In genomic region chr6:133973109-133973971, GRCh38 we compare ENCODE assay signal across 8 cellular contexts. TPM values are rescaled to one million over a fixed set of nuclear protein-coding genes. Genes with fewer than 3 reads are reported as not detected.
DNase-seq lines count a peak whose midpoint lies in the region; ATAC-seq and TF ChIP-seq lines count a peak whose summit lies in the region.

No MANE protein-coding gene starts in this region.

- H3K36me3 ChIP-seq in hepatocyte (replicated peaks; ENCODE audit: insufficient read depth, low read depth) (no peaks in the 10 kb centered on the region), stomach (no peaks in the 10 kb centered on the region)

- H3K9me3 Mint-ChIP-seq in activated naive CD8-positive, alpha-beta T cell treated with anti-CD3 and anti-CD28 coated beads, Interleukin-2, amount 50 U/mL, for 24 hours: no peaks in the 10 kb centered on the region

- H3K4me3 ChIP-seq in hepatocyte: no peak overlapping the region
- H3K4me3 ChIP-seq in stomach: no peak overlapping the region

- H3K27ac ChIP-seq in hepatocyte (no peak overlapping the region), stomach (peak overlapping the region in 3 of 5 donors; percentile 11 to 48 (median 17))

- H3K4me1 Mint-ChIP-seq in activated naive CD8-positive, alpha-beta T cell treated with anti-CD3 and anti-CD28 coated beads, Interleukin-2, amount 50 U/mL, for 24 hours: peaks cover 49% of the 10 kb centered on the region

- intact Hi-C loops in stomach (cut with DNase I; ENCODE audit: low total_unique reads): no loop called here

- H3K4me3 Mint-ChIP-seq in activated naive CD8-positive, alpha-beta T cell treated with anti-CD3 and anti-CD28 coated beads, Interleukin-2, amount 50 U/mL, for 24 hours: no peak overlapping the region

- DNase-seq in ACHN (peak; percentile 56), NCI-H2171 (lab: John Stamatoyannopoulos, UW) (peak; percentile 6), hepatocyte (ENCODE audit: low spot score) (peak; percentile 67), stomach (no peak)
- DNase-seq in activated naive CD8-positive, alpha-beta T cell treated with anti-CD3 and anti-CD28 coated beads, Interleukin-2, amount 50 U/mL, for 24 hours: no peak

- H3K9me3 ChIP-seq in hepatocyte (ENCODE audit: low read depth): no peaks in the 10 kb centered on the region
- no peaks in the 10 kb centered on the region for H3K9me3 ChIP-seq in stomach

- peaks cover 5% of the 10 kb centered on the region for H3K36me3 Mint-ChIP-seq in activated naive CD8-positive, alpha-beta T cell treated with anti-CD3 and anti-CD28 coated beads, Interleukin-2, amount 50 U/mL, for 24 hours (ENCODE audit: low read depth)

- no peaks in the 10 kb centered on the region for H3K9me2 ChIP-seq in hepatocyte (replicated peaks; ENCODE audit: insufficient read depth)

- no peak overlapping the region for H2AFZ ChIP-seq in hepatocyte

- peak; percentile 48 for TF ChIP-seq CTCF in GM12874 (IDR thresholded peaks at IDR 0.05; ENCODE audit: insufficient read depth, low read depth, low read length)
- TF ChIP-seq CTCF in hepatocyte (IDR thresholded peaks at IDR 0.05; ENCODE audit: poor library complexity): peak; percentile 77
- TF ChIP-seq CTCF in stomach (IDR thresholded peaks at IDR 0.05): peak in 5 of 7 experiments; percentile 53 to 79 (median 68)

- ATAC-seq in HG03095 (IDR thresholded peaks at IDR 0.05; ENCODE audit: unreplicated experiment): peak; percentile 53
- ATAC-seq in activated naive CD8-positive, alpha-beta T cell treated with anti-CD3 and anti-CD28 coated beads, Interleukin-2, amount 50 U/mL, for 24 hours: peak; percentile 87
- no peak for ATAC-seq in HG02884 (IDR thresholded peaks at IDR 0.05; ENCODE audit: unreplicated experiment)

- no peaks in the 10 kb centered on the region for H3K4me1 ChIP-seq in hepatocyte (ENCODE audit: insufficient read depth)
- H3K4me1 ChIP-seq in stomach: peaks cover 6 to 53% (median 31%) of the 10 kb centered on the region in 4 donors

- no peak for TF ChIP-seq EP300 in stomach (IDR thresholded peaks at IDR 0.05)

- H3K27me3 Mint-ChIP-seq in activated naive CD8-positive, alpha-beta T cell treated with anti-CD3 and anti-CD28 coated beads, Interleukin-2, amount 50 U/mL, for 24 hours: no peaks in the 10 kb centered on the region

- H3K4me2 ChIP-seq in hepatocyte: no peak overlapping the region

- in situ Hi-C loops in ACHN (cut with HindIII; ENCODE audit: low pct_ligation_motif_present, low pct_unique_long_range_greater_than_20kb, low sequenced_read_pairs): no loop called here

- peaks cover 9% of the 10 kb centered on the region for H4K20me1 ChIP-seq in hepatocyte (ENCODE audit: insufficient read depth, poor library complexity, severe bottlenecking)

- no peak for TF ChIP-seq POLR2A in stomach (IDR thresholded peaks at IDR 0.05)

- WGBS in hepatocyte (ENCODE audit: low lambda C conversion rate, missing lambda C conversion rate): 8% methylated on average over 4 of the region's 4 CpGs
- WGBS in stomach, 5 donors: 1 to 2% (median 1%) methylated on average over 4 of the region's 4 CpGs

- peaks cover 51% of the 10 kb centered on the region for H3K79me2 ChIP-seq in hepatocyte

- H3K27me3 ChIP-seq in hepatocyte (no peaks in the 10 kb centered on the region), stomach (no peaks in the 10 kb centered on the region)

- peak overlapping the region; percentile 32 for H3K27ac Mint-ChIP-seq in activated naive CD8-positive, alpha-beta T cell treated with anti-CD3 and anti-CD28 coated beads, Interleukin-2, amount 50 U/mL, for 24 hours

RNA-seq across cellular contexts. Expression of gene TBPL1, which starts 20.3 kb away (rescaled TPM):
- 26.2 and 38.1 TPM in 2 replicates for total RNA-seq in hepatocyte
- polyA plus RNA-seq in hepatocyte: 36.8 and 38.8 TPM in 2 replicates
- 10 to 100 TPM in 2 of 5 donors, 1 to 10 TPM in 1, under 1 TPM in 2; 0.29 to 67.7 (median 6.5) TPM for total RNA-seq in stomach
- polyA plus RNA-seq in stomach: 10 to 100 TPM; 23.1 to 29.6 (median 26.1) TPM

Comparison
In these comparisons a context has a peak if more than half of its experiments do, and no peak if none do; other contexts are left out.
1. DNase-seq: peak in ACHN (single experiment), NCI-H2171 (single experiment) and hepatocyte (single experiment); none in activated naive CD8-positive, alpha-beta T cell treated with anti-CD3 and anti-CD28 coated beads, Interleukin-2, amount 50 U/mL, for 24 hours (single experiment) and stomach (single experiment).
2. Peak in every context shown above with its lines, with median percentiles within 50 percentile points of each other: CTCF ChIP-seq.